Comparison of ENCODE assay signal across 8 cellular contexts in genomic region chr19:13748169-13748884, GRCh38. TPM values are rescaled to one million over a fixed set of nuclear protein-coding genes. Genes with fewer than 3 reads are reported as not detected.
DNase-seq lines count a peak whose midpoint lies in the region; ATAC-seq and TF ChIP-seq lines count a peak whose summit lies in the region.

No MANE protein-coding gene starts in this region.

- H4K20me1 ChIP-seq in OCI-LY1 (ENCODE audit: insufficient read depth, low read length): no peaks in the 10 kb centered on the region

- intact Hi-C loops in activated naive CD4-positive, alpha-beta T cell treated with anti-CD3 and anti-CD28 coated beads for 36 hours (cut with micrococcal nuclease): no loop called here

- no peaks in the 10 kb centered on the region for H3K27me3 Mint-ChIP-seq in activated naive CD4-positive, alpha-beta T cell treated with anti-CD3 and anti-CD28 coated beads for 36 hours (ENCODE audit: low read depth)
- no peaks in the 10 kb centered on the region for H3K27me3 Mint-ChIP-seq in memory B cell

- peaks cover 35% of the 10 kb centered on the region for H3K4me1 Mint-ChIP-seq in activated naive CD4-positive, alpha-beta T cell treated with anti-CD3 and anti-CD28 coated beads for 36 hours (ENCODE audit: low read depth)
- H3K4me1 Mint-ChIP-seq in memory B cell: peaks cover 12% of the 10 kb centered on the region

- H3K9me3 ChIP-seq in OCI-LY1 (ENCODE audit: low read length) (no peaks in the 10 kb centered on the region), upper lobe of left lung (no peaks in the 10 kb centered on the region)

- peak overlapping the region; percentile 46 for H3K27ac ChIP-seq in OCI-LY1 (ENCODE audit: low read depth, low read length, poor library complexity, severe bottlenecking)
- peak overlapping the region; percentile 89 to 91 (median 90) for H3K27ac ChIP-seq in upper lobe of left lung

- H3K4me3 ChIP-seq in OCI-LY1 (ENCODE audit: low read depth, low read length, poor library complexity, severe bottlenecking) (peak overlapping the region; percentile 87), cardiac fibroblast (replicated peaks in 1 of 2; ENCODE audit: low read depth in 2 of 2, low read length in 2 of 2) (peak overlapping the region; percentile 77 to 80), upper lobe of left lung (peak overlapping the region; percentile 60 to 84 (median 76))

- no peak for TF ChIP-seq CTCF in OCI-LY1 (IDR thresholded peaks at IDR 0.05; ENCODE audit: low read length)
- no peak for TF ChIP-seq CTCF in cardiac fibroblast (IDR thresholded peaks at IDR 0.05; ENCODE audit: low read depth, low read length)
- no peak for TF ChIP-seq CTCF in upper lobe of left lung (IDR thresholded peaks at IDR 0.05)

- H3K9ac ChIP-seq in OCI-LY1 (ENCODE audit: low read length): peak overlapping the region; percentile 94

- H3K4me3 Mint-ChIP-seq in activated naive CD4-positive, alpha-beta T cell treated with anti-CD3 and anti-CD28 coated beads for 36 hours: peak overlapping the region; percentile 84
- peak overlapping the region; percentile 87 for H3K4me3 Mint-ChIP-seq in memory B cell

- no peak for TF ChIP-seq POLR2A in upper lobe of left lung (IDR thresholded peaks at IDR 0.05)

- H3K4me1 ChIP-seq in OCI-LY1 (ENCODE audit: insufficient read depth, low read length, severe bottlenecking) (peaks cover 13% of the 10 kb centered on the region), upper lobe of left lung (peaks cover 11 to 26% (median 13%) of the 10 kb centered on the region in 4 donors)

- peaks cover 9% of the 10 kb centered on the region for H3K36me3 Mint-ChIP-seq in activated naive CD4-positive, alpha-beta T cell treated with anti-CD3 and anti-CD28 coated beads for 36 hours (ENCODE audit: low read depth)
- peaks cover 5% of the 10 kb centered on the region for H3K36me3 Mint-ChIP-seq in memory B cell

- no peak overlapping the region for H2AFZ ChIP-seq in OCI-LY1 (ENCODE audit: low read length)

- 1 to 5% methylated on average over 25 of the region's 25 CpGs for WGBS in upper lobe of left lung, 2 donors

- H3K27ac Mint-ChIP-seq in activated naive CD4-positive, alpha-beta T cell treated with anti-CD3 and anti-CD28 coated beads for 36 hours: peak overlapping the region; percentile 74
- peak overlapping the region; percentile 92 for H3K27ac Mint-ChIP-seq in memory B cell

- CTCF ChIA-PET in activated naive CD4-positive, alpha-beta T cell treated with anti-CD3 and anti-CD28 coated beads for 36 hours (lab: Charles Lee): interaction anchor here (0.7 to 1.9 kb wide), 5 partner anchors 14 to 343 kb away, joined by 3 to 5 read pairs (median 3); partner anchors contain the start of gene C19orf53

- H3K27me3 ChIP-seq in OCI-LY1 (ENCODE audit: insufficient read depth, low read length) (no peaks in the 10 kb centered on the region), upper lobe of left lung (no peaks in the 10 kb centered on the region)

- H3K9me2 ChIP-seq in OCI-LY1 (ENCODE audit: low read depth, low read length): no peaks in the 10 kb centered on the region

- no peaks in the 10 kb centered on the region for H3F3A ChIP-seq in OCI-LY1 (ENCODE audit: insufficient read depth, low read length)

- H3K36me3 ChIP-seq in OCI-LY1 (ENCODE audit: insufficient read depth, low read length) (peaks cover 12% of the 10 kb centered on the region), upper lobe of left lung (peaks cover 6 to 24% (median 19%) of the 10 kb centered on the region in 4 donors)

- no peaks in the 10 kb centered on the region for H3K79me2 ChIP-seq in OCI-LY1 (ENCODE audit: insufficient read depth, low read length)

- peak; percentile 30 for DNase-seq in activated naive CD4-positive, alpha-beta T cell treated with anti-CD3 and anti-CD28 coated beads for 36 hours
- no peak for DNase-seq in activated naive CD4-positive, alpha-beta T cell treated with anti-CD3 and anti-CD28 coated beads, Interleukin-2, amount 50 U/mL, for 16 hours
- DNase-seq in cardiac fibroblast (ENCODE audit: low read depth in 2 of 2) (peak; percentile 55 to 65), memory B cell (ENCODE audit: low spot score in 2 of 2) (no peak), upper lobe of left lung (peak in 1 of 2 donors; percentile 30), HPDE6-E6E7 (ENCODE audit: extremely low spot score) (no peak), left lobe of liver (ENCODE audit: low spot score) (no peak)

- peak overlapping the region; percentile 93 for H3K4me2 ChIP-seq in OCI-LY1 (ENCODE audit: low read length)

- TF ChIP-seq EP300 in upper lobe of left lung (IDR thresholded peaks at IDR 0.05): no peak

- H3K9me3 Mint-ChIP-seq in activated naive CD4-positive, alpha-beta T cell treated with anti-CD3 and anti-CD28 coated beads for 36 hours: no peaks in the 10 kb centered on the region
- H3K9me3 Mint-ChIP-seq in memory B cell: no peaks in the 10 kb centered on the region

- ATAC-seq in memory B cell (ENCODE audit: low read depth) (no peak), upper lobe of left lung (ENCODE audit: low FRiP score in 2 of 2) (no peak), left lobe of liver (no peak)

RNA-seq across cellular contexts. Expression of gene MRI1, which starts 16.0 kb away (rescaled TPM):
- total RNA-seq in activated naive CD4-positive, alpha-beta T cell treated with anti-CD3 and anti-CD28 coated beads for 36 hours: 10 to 100 TPM; 14.0 to 14.8 TPM
- total RNA-seq in upper lobe of left lung (100 to 1,000 TPM in 2 of 6 donors, 10 to 100 TPM in 4; 29.4 to 155 (median 42.3) TPM), left lobe of liver (32.2 TPM)

RNA-seq across cellular contexts. Expression of gene C19orf53, which starts 25.9 kb away (rescaled TPM):
- 100 to 1,000 TPM; 116 to 132 TPM for total RNA-seq in activated naive CD4-positive, alpha-beta T cell treated with anti-CD3 and anti-CD28 coated beads for 36 hours
- 100 to 1,000 TPM in 3 of 6 donors, 10 to 100 TPM in 2, 1 to 10 TPM in 1; 9.4 to 158 (median 96.5) TPM for total RNA-seq in upper lobe of left lung
- total RNA-seq in left lobe of liver: 35.6 TPM

RNA-seq across cellular contexts. Expression of gene ZSWIM4, which starts 46.9 kb away (rescaled TPM):
- total RNA-seq in activated naive CD4-positive, alpha-beta T cell treated with anti-CD3 and anti-CD28 coated beads for 36 hours: 1 to 10 TPM; 6.7 to 7.1 TPM
- 10 to 100 TPM in 4 of 6 donors, 1 to 10 TPM in 2; 7.3 to 22.6 (median 10.1) TPM for total RNA-seq in upper lobe of left lung
- total RNA-seq in left lobe of liver: 1.5 TPM

Comparison
In these comparisons a context has a peak if more than half of its experiments do, and no peak if none do; other contexts are left out.
1. DNase-seq: peak in activated naive CD4-positive, alpha-beta T cell treated with anti-CD3 and anti-CD28 coated beads for 36 hours (single experiment) and cardiac fibroblast (2 of 2); none in activated naive CD4-positive, alpha-beta T cell treated with anti-CD3 and anti-CD28 coated beads, Interleukin-2, amount 50 U/mL, for 16 hours (single experiment), memory B cell (0 of 2), HPDE6-E6E7 (single experiment) and left lobe of liver (single experiment).
2. Peak in every context shown above with its lines, with median percentiles within 50 percentile points of each other: H3K4me3 ChIP-seq.